Comparison of ENCODE assay signal across 10 cellular contexts in the genomic region with DNA sequence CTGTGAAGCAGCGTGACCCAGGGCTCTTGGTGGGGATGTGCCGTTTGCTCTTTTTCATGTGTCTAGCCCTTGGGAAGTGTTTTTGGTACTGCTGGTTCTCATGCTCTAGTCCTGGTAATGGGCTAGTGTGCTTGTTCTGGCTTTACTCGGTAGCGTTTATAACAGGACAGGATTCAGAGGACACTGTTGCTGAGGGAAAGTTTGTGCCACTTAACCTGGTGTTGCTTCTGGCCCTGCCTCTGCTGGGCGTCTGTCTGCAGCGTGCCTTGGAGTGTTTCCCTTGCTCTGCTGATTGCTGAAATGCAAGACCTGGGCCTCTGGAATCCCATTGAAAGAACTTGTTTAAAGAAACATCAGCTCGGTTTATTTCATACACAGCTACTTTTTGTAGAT.
A peak's percentile ranks its signal among the peaks of the same experiment; 100 is the strongest.
DNase-seq lines count a peak whose midpoint lies in the region; ATAC-seq lines count a peak whose summit lies in the region.
"Had no signal": no experiment of that assay in that cellular context is flagged by ENCODE, and none has a peak within 500 bp of the region (broad histone marks: within the 10 kb centered on the region; RNA-seq: fewer than 3 reads in every experiment).

No MANE protein-coding gene starts in this region.

- ATAC-seq in HG03064 (IDR thresholded peaks at IDR 0.05; ENCODE audit: low read depth, unreplicated experiment) (peak; percentile 1), HG02759 (IDR thresholded peaks at IDR 0.05; ENCODE audit: unreplicated experiment) (no peak)

- peak; percentile 56 for DNase-seq in DMS114 treated with DMSO at 0.1 percent for 48 hours (lab: John Stamatoyannopoulos, UW; ENCODE audit: unreplicated experiment)
- peak; percentile 16 for DNase-seq in amniotic epithelial cell (ENCODE audit: low read depth)
- DNase-seq in iris pigment epithelial cell (ENCODE audit: low read depth) = peak; percentile 24
- DNase-seq in activated CD4-positive, alpha-beta T cell treated with anti-CD3 and anti-CD28 coated beads, Interleukin-2, amount 50 U/mL, for 4 hours = no peak
- no peak for DNase-seq in MV-4-11 (lab: John Stamatoyannopoulos, UW)
- no peak for DNase-seq in SKM-1 (lab: John Stamatoyannopoulos, UW; ENCODE audit: unreplicated experiment)
- DNase-seq: DMS 273 treated with DMSO at 0.1 percent for 48 hours, NCI-H2081 had no signal

Comparison
In these comparisons a context has a peak if more than half of its experiments do, and no peak if none do; other contexts are left out.
1. DNase-seq: peak in DMS114 treated with DMSO at 0.1 percent for 48 hours (single experiment), amniotic epithelial cell (single experiment) and iris pigment epithelial cell (single experiment); none in activated CD4-positive, alpha-beta T cell treated with anti-CD3 and anti-CD28 coated beads, Interleukin-2, amount 50 U/mL, for 4 hours (0 of 2), MV-4-11 (single experiment) and SKM-1 (single experiment).